Comparison of ENCODE assay signal across 8 cellular contexts in the genomic region with DNA sequence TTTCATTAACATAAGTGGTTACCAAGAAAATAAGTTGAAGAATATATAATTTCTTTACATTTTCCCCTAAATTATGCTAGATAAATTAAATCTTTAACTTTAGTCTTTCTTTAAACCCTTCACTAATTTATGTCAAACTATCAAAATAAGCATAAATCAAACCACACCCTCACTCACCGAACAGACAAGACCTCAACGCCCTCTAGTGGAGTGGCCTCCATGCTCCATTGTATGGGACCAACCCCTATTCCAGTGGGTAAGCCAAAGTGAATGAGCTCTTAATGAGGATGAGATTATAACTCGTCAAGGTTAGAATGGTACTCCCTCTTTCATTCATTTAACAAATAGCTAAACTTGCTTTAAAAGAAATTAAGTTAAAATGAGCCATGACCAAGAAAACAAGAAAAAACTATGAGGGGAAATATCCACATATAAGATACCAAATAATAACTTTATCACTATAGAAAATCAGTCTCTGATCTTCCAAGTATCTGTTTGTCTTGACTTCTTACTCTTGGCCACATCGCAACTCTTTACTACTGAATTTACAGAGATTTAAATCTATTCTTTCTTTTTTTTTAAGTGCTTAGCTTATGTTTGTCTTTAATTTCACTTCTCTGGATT. TPM values are rescaled to one million over a fixed set of nuclear protein-coding genes. Genes with fewer than 3 reads are reported as not detected.
DNase-seq lines count a peak whose midpoint lies in the region; ATAC-seq, FAIRE-seq and TF ChIP-seq lines count a peak whose summit lies in the region.

No MANE protein-coding gene starts in this region.

- TF ChIP-seq RAD21 in Ishikawa (IDR thresholded peaks at IDR 0.05; ENCODE audit: low read depth): peak; percentile 91

- no peaks in the 10 kb centered on the region for H3K9me3 ChIP-seq in T-helper 17 cell (ENCODE audit: control insufficient read depth, low read length, poor library complexity, severe bottlenecking)
- H3K9me3 ChIP-seq in right atrium auricular region: no peaks in the 10 kb centered on the region
- no peaks in the 10 kb centered on the region for H3K9me3 ChIP-seq in small intestine (ENCODE audit: control insufficient read depth, low read depth)

- H3K4me3 Mint-ChIP-seq in T-helper 17 cell: no peak overlapping the region

- H3K27me3 ChIP-seq in right atrium auricular region: no peaks in the 10 kb centered on the region
- no peaks in the 10 kb centered on the region for H3K27me3 ChIP-seq in small intestine (ENCODE audit: control insufficient read depth in 2 of 2, insufficient read depth in 2 of 2, low read length in 2 of 2)

- H3K27ac ChIP-seq in right atrium auricular region: no peak overlapping the region
- H3K27ac ChIP-seq in small intestine (ENCODE audit: low read depth in 1 of 2, low read length in 1 of 2): no peak overlapping the region

- TF ChIP-seq CTCF in right atrium auricular region (IDR thresholded peaks at IDR 0.05): peak; percentile 76 to 85

- H3K4me3 ChIP-seq in right atrium auricular region (no peak overlapping the region), small intestine (ENCODE audit: low read depth in 1 of 2, low read length in 2 of 2) (no peak overlapping the region)

- peaks cover 24% of the 10 kb centered on the region for H3K27me3 Mint-ChIP-seq in T-helper 17 cell

- H3K4me1 Mint-ChIP-seq in T-helper 17 cell: peaks cover 3% of the 10 kb centered on the region

- in situ Hi-C loops in G401 (cut with HindIII; ENCODE audit: low sequenced_read_pairs): no loop called here

- ATAC-seq in GM21526 (IDR thresholded peaks at IDR 0.05; ENCODE audit: low FRiP score, unreplicated experiment) (peak; percentile 92), T-helper 17 cell (peak; percentile 98)

- H3K27ac Mint-ChIP-seq in T-helper 17 cell: no peak overlapping the region

- 23 to 25% (median 24%) methylated on average over 4 of the region's 4 CpGs for WGBS in small intestine, 3 donors

- H3K36me3 ChIP-seq in right atrium auricular region (no peaks in the 10 kb centered on the region), small intestine (ENCODE audit: control insufficient read depth in 2 of 2, insufficient read depth in 2 of 2, low read length in 2 of 2) (no peaks in the 10 kb centered on the region)

- H3K36me3 Mint-ChIP-seq in T-helper 17 cell (ENCODE audit: low read depth): no peaks in the 10 kb centered on the region

- no peak for TF ChIP-seq EP300 in Ishikawa (IDR thresholded peaks at IDR 0.05; ENCODE audit: borderline replicate concordance)

- FAIRE-seq in small intestine (lab: Jason Lieb, UNC): peak; percentile 55

- peak; percentile 40 for DNase-seq in G401 (ENCODE audit: low spot score)
- DNase-seq in T-helper 17 cell: peak; percentile 32 to 66 (median 35)
- DNase-seq in amniotic epithelial cell (ENCODE audit: low read depth): peak; percentile 65
- DNase-seq in right atrium auricular region (ENCODE audit: low spot score): peak; percentile 73
- peak; percentile 71 for DNase-seq in small intestine
- DNase-seq in cortex of kidney (lab: John Stamatoyannopoulos, UW): no peak

- H3K4me1 ChIP-seq in right atrium auricular region (peaks cover 0 to 10% of the 10 kb centered on the region in 2 donors), small intestine (ENCODE audit: control insufficient read depth in 2 of 2, insufficient read depth in 1 of 2, low read depth in 1 of 2, low read length in 1 of 2) (no peaks in the 10 kb centered on the region)

TF ChIP-seq in Ishikawa, 13 proteins besides CTCF, POLR2A, EP300 and RAD21:
- TF ChIP-seq TCF12 (IDR thresholded peaks at IDR 0.05; ENCODE audit: low read depth) (no peak), CREB1 (IDR thresholded peaks at IDR 0.05; ENCODE audit: low read depth) (no peak), CEBPB (IDR thresholded peaks at IDR 0.05) (no peak), NFIC (IDR thresholded peaks at IDR 0.05) (no peak), FOXM1 (IDR thresholded peaks at IDR 0.05; ENCODE audit: borderline replicate concordance, low read depth) (no peak), ZBTB7A (IDR thresholded peaks at IDR 0.05; ENCODE audit: low read depth) (no peak), EGR1 (IDR thresholded peaks at IDR 0.05) (no peak), TEAD4 (IDR thresholded peaks at IDR 0.05) (no peak), YY1 (IDR thresholded peaks at IDR 0.05; ENCODE audit: low read depth) (no peak), TAF1 (IDR thresholded peaks at IDR 0.05; ENCODE audit: low read depth) (no peak)
- TF ChIP-seq, protein P1, sequence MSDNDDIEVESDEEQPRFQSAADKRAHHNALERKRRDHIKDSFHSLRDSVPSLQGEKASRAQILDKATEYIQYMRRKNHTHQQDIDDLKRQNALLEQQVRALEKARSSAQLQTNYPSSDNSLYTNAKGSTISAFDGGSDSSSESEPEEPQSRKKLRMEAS (IDR thresholded peaks at IDR 0.05): no peak
- TF ChIP-seq, protein P2, sequence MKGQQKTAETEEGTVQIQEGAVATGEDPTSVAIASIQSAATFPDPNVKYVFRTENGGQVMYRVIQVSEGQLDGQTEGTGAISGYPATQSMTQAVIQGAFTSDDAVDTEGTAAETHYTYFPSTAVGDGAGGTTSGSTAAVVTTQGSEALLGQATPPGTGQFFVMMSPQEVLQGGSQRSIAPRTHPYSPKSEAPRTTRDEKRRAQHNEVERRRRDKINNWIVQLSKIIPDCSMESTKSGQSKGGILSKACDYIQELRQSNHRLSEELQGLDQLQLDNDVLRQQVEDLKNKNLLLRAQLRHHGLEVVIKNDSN (IDR thresholded peaks at IDR 0.05): no peak
- TF ChIP-seq, protein P3, sequence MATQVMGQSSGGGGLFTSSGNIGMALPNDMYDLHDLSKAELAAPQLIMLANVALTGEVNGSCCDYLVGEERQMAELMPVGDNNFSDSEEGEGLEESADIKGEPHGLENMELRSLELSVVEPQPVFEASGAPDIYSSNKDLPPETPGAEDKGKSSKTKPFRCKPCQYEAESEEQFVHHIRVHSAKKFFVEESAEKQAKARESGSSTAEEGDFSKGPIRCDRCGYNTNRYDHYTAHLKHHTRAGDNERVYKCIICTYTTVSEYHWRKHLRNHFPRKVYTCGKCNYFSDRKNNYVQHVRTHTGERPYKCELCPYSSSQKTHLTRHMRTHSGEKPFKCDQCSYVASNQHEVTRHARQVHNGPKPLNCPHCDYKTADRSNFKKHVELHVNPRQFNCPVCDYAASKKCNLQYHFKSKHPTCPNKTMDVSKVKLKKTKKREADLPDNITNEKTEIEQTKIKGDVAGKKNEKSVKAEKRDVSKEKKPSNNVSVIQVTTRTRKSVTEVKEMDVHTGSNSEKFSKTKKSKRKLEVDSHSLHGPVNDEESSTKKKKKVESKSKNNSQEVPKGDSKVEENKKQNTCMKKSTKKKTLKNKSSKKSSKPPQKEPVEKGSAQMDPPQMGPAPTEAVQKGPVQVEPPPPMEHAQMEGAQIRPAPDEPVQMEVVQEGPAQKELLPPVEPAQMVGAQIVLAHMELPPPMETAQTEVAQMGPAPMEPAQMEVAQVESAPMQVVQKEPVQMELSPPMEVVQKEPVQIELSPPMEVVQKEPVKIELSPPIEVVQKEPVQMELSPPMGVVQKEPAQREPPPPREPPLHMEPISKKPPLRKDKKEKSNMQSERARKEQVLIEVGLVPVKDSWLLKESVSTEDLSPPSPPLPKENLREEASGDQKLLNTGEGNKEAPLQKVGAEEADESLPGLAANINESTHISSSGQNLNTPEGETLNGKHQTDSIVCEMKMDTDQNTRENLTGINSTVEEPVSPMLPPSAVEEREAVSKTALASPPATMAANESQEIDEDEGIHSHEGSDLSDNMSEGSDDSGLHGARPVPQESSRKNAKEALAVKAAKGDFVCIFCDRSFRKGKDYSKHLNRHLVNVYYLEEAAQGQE (IDR thresholded peaks at IDR 0.05; ENCODE audit: low read depth): no peak

RNA-seq across cellular contexts. Expression of gene BBS12, which starts 15.6 kb away (rescaled TPM):
- 3.3 and 3.6 TPM in 2 replicates for total RNA-seq in G401 (2014; rRNA removed; shearing (Covaris generic))
- total RNA-seq in T-helper 17 cell: 1 to 10 TPM; 1.4 to 1.6 TPM
- total RNA-seq in right atrium auricular region: 10 to 100 TPM in 1 of 2 donors, 1 to 10 TPM in 1; 5.9 to 10.2 TPM
- polyA plus RNA-seq in small intestine: 1 to 10 TPM; 1.3 to 1.5 (median 1.4) TPM
